ENCODE assay signal across 16 cellular contexts in the genomic region with DNA sequence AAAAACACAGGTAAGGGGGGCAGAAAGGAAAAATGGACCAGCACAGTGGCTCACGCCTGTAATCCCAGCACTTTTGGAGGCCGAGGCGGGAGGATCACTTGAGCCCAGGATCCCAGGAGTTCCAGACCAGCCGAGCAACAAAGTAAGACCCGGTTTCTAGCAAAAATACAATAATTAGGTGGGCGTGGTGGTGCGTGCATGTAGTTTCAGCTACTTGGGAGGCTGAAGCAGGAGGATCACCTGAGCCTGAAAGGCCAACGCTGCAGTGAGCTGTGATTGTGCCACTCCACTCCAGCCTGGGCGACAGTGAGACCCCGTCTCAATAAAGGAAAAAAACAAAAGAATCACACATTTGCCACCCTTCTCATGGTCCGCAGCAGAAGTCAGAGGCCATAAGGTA.
"Had no signal": no experiment of that assay in that cellular context is flagged by ENCODE, and none has a peak within 500 bp of the region (broad histone marks: within the 10 kb centered on the region; RNA-seq: fewer than 3 reads in every experiment).

No MANE protein-coding gene starts in this region.

- H3K27ac Mint-ChIP-seq: activated CD8-positive, alpha-beta T cell treated with anti-CD3 and anti-CD28 coated beads for 36 hours; activated naive CD8-positive, alpha-beta T cell; naive thymus-derived CD4-positive, alpha-beta T cell; T-helper 2 cell treated with Interferon-gamma antibody and Interleukin-4, amounts not matched to agents 5 μg/mL and 100 μg/mL, for 36 hours; WTC11 had no signal

- H3K4me3 Mint-ChIP-seq: activated CD8-positive, alpha-beta T cell treated with anti-CD3 and anti-CD28 coated beads for 36 hours; activated naive CD8-positive, alpha-beta T cell; naive thymus-derived CD4-positive, alpha-beta T cell; T-helper 2 cell treated with Interferon-gamma antibody and Interleukin-4, amounts not matched to agents 5 μg/mL and 100 μg/mL, for 36 hours; WTC11 had no signal

- H3K27ac ChIP-seq: cardiac muscle cell, neutrophil, parathyroid adenoma had no signal

- H3K4me3 ChIP-seq: cardiac muscle cell had no signal

- H3K27me3 ChIP-seq: cardiac muscle cell had no signal

- H3K9me3 Mint-ChIP-seq: activated CD8-positive, alpha-beta T cell treated with anti-CD3 and anti-CD28 coated beads for 36 hours; naive thymus-derived CD4-positive, alpha-beta T cell; T-helper 2 cell treated with Interferon-gamma antibody and Interleukin-4, amounts not matched to agents 5 μg/mL and 100 μg/mL, for 36 hours; WTC11 had no signal

- H3K36me3 ChIP-seq: cardiac muscle cell, neutrophil had no signal

- ATAC-seq: activated CD8-positive, alpha-beta T cell treated with anti-CD3 and anti-CD28 coated beads for 36 hours; esophagus mucosa; naive thymus-derived CD4-positive, alpha-beta T cell; stimulated activated naive CD8-positive, alpha-beta T cell treated with anti-CD3 and anti-CD28 coated beads, Interleukin-15, Interleukin-2, amounts not matched to agents 100 U/mL and 50 U/mL, for 24 hours; WTC11 had no signal

- H3K36me3 Mint-ChIP-seq: activated naive CD8-positive, alpha-beta T cell; naive thymus-derived CD4-positive, alpha-beta T cell; WTC11 had no signal

- H3K9me3 ChIP-seq: neutrophil had no signal

- DNase-seq: activated CD4-positive, alpha-beta T cell treated with anti-CD3 and anti-CD28 coated beads for 48 hours; activated CD8-positive, alpha-beta T cell treated with anti-CD3 and anti-CD28 coated beads for 36 hours; activated T-cell treated with anti-CD3 and anti-CD28 coated beads, Interleukin-2, amount 50 U/mL, for 48 hours; amygdala; mesenchymal stem cell; SK-N-SH; stimulated activated naive CD8-positive, alpha-beta T cell treated with anti-CD3 and anti-CD28 coated beads, Interleukin-15, Interleukin-2, amounts not matched to agents 100 U/mL and 50 U/mL, for 24 hours; trophoblast cell had no signal

- H3K4me1 Mint-ChIP-seq: WTC11 had no signal

- H3K4me1 ChIP-seq: parathyroid adenoma had no signal
